Comparison of ENCODE assay signal across 15 cellular contexts in the genomic region with DNA sequence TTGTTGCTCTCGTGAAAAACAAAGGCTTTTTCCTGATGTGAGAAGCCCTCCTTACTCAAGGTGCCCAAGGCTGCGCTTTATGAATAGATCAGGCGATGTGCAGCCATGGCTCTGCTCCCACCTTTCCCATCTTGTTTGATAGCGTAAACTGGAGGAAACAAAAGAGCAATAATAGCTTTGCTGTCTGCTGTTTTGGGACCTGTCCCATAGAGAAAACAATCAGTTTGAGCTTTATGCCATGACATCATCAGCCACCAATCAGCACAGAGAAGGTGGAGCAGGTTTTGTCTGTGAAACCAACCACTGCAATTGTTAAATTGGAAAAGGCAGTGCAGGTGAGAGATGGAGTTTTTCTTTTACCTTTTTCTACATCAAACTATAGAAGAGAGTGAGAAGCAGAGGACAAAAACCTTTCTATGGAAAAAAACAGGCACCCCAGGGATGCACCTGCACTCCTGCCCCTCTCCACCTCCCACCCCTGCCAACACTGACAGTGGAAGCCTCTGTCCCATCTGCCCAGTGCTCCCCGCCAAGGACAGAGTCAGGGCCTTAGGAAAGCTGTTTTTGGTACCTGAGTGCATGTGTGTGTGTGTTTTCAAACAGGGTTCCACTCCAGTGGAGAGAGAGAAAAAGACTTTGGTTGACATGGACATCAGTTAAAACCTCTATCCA.
DNase-seq lines count a peak whose midpoint lies in the region; ATAC-seq and TF ChIP-seq lines count a peak whose summit lies in the region.
"Had no signal": no experiment of that assay in that cellular context is flagged by ENCODE, and none has a peak within 500 bp of the region (broad histone marks: within the 10 kb centered on the region; RNA-seq: fewer than 3 reads in every experiment).

No MANE protein-coding gene starts in this region.

- peaks cover 90% of the 10 kb centered on the region for H3K4me1 Mint-ChIP-seq in glutamatergic neuron (ENCODE audit: low read depth, unreplicated experiment)
- H3K4me1 Mint-ChIP-seq in activated naive CD4-positive, alpha-beta T cell treated with anti-CD3 and anti-CD28 coated beads for 36 hours (ENCODE audit: low read depth), result no peaks in the 10 kb centered on the region

- peak overlapping the region; percentile 72 for H3K4me3 Mint-ChIP-seq in glutamatergic neuron (ENCODE audit: unreplicated experiment)
- H3K4me3 Mint-ChIP-seq in activated naive CD4-positive, alpha-beta T cell treated with anti-CD3 and anti-CD28 coated beads for 36 hours, result no peak overlapping the region
- H3K4me3 Mint-ChIP-seq: activated T-cell treated with anti-CD3 and anti-CD28 coated beads, Interleukin-2, amount 50 U/mL, for 72 hours; CD4-positive, CD25-positive, alpha-beta regulatory T cell; naive thymus-derived CD4-positive, alpha-beta T cell had no signal

- intact Hi-C loops in prostate gland (cut with DNase I), result no loop called here
- intact Hi-C loops in activated naive CD4-positive, alpha-beta T cell treated with anti-CD3 and anti-CD28 coated beads for 36 hours (cut with micrococcal nuclease), result no loop called here

- no peaks in the 10 kb centered on the region for H3K9me3 ChIP-seq in prostate gland
- H3K9me3 ChIP-seq: esophagus squamous epithelium had no signal

- no peak overlapping the region for H3K4me3 ChIP-seq in prostate gland
- H3K4me3 ChIP-seq: esophagus squamous epithelium had no signal

- peaks cover 11% of the 10 kb centered on the region for H3K27me3 Mint-ChIP-seq in glutamatergic neuron (ENCODE audit: unreplicated experiment)
- H3K27me3 Mint-ChIP-seq in activated naive CD4-positive, alpha-beta T cell treated with anti-CD3 and anti-CD28 coated beads for 36 hours (ENCODE audit: low read depth), result no peaks in the 10 kb centered on the region
- H3K27me3 Mint-ChIP-seq: CD4-positive, CD25-positive, alpha-beta regulatory T cell; naive thymus-derived CD4-positive, alpha-beta T cell had no signal

- H3K27me3 ChIP-seq in prostate gland (replicated peaks; ENCODE audit: insufficient read depth), result no peaks in the 10 kb centered on the region
- H3K27me3 ChIP-seq: esophagus squamous epithelium had no signal

- H3K9me3 Mint-ChIP-seq in glutamatergic neuron (ENCODE audit: unreplicated experiment), result peaks cover 23% of the 10 kb centered on the region
- H3K9me3 Mint-ChIP-seq in activated naive CD4-positive, alpha-beta T cell treated with anti-CD3 and anti-CD28 coated beads for 36 hours, result no peaks in the 10 kb centered on the region
- H3K9me3 Mint-ChIP-seq: activated T-cell treated with anti-CD3 and anti-CD28 coated beads, Interleukin-2, amount 50 U/mL, for 72 hours; CD4-positive, CD25-positive, alpha-beta regulatory T cell; naive thymus-derived CD4-positive, alpha-beta T cell had no signal

- H3K36me3 Mint-ChIP-seq in glutamatergic neuron (ENCODE audit: unreplicated experiment), result no peaks in the 10 kb centered on the region
- H3K36me3 Mint-ChIP-seq in activated naive CD4-positive, alpha-beta T cell treated with anti-CD3 and anti-CD28 coated beads for 36 hours (ENCODE audit: low read depth), result no peaks in the 10 kb centered on the region

- DNase-seq in glutamatergic neuron (no peak), prostate gland (ENCODE audit: low spot score) (peak; percentile 56), T1000 (lab: John Stamatoyannopoulos, UW) (no peak), COR-L47 (lab: John Stamatoyannopoulos, UW) (no peak)
- no peak for DNase-seq in activated naive CD4-positive, alpha-beta T cell treated with anti-CD3 and anti-CD28 coated beads for 36 hours
- DNase-seq: activated T-cell treated with anti-CD3 and anti-CD28 coated beads, Interleukin-2, amount 50 U/mL, for 72 hours; CD4-positive, CD25-positive, alpha-beta regulatory T cell; esophagus squamous epithelium; naive thymus-derived CD4-positive, alpha-beta T cell; NCI-H1105; NK-92 treated with Interleukin-12 subunit alpha and Interleukin-12 subunit beta, amount 100 ng/mL, for 24 hours; stimulated activated CD8-positive, alpha-beta memory T cell treated with anti-CD3 and anti-CD28 coated beads, Interleukin-4, amount 100 ng/mL, for 48 hours had no signal

- peak overlapping the region; percentile 94 for H3K27ac Mint-ChIP-seq in glutamatergic neuron (ENCODE audit: unreplicated experiment)
- H3K27ac Mint-ChIP-seq in activated naive CD4-positive, alpha-beta T cell treated with anti-CD3 and anti-CD28 coated beads for 36 hours, result no peak overlapping the region
- H3K27ac Mint-ChIP-seq: activated T-cell treated with anti-CD3 and anti-CD28 coated beads, Interleukin-2, amount 50 U/mL, for 72 hours had no signal

- H3K27ac ChIP-seq in C4-2B (peak overlapping the region; percentile 60), VCaP (peak overlapping the region; percentile 64), prostate gland (peak overlapping the region; percentile 36 to 45)

- H3K36me3 ChIP-seq in prostate gland, result no peaks in the 10 kb centered on the region
- H3K36me3 ChIP-seq: esophagus squamous epithelium had no signal

- CTCF ChIA-PET in activated naive CD4-positive, alpha-beta T cell treated with anti-CD3 and anti-CD28 coated beads for 36 hours (lab: Charles Lee), result interaction anchor here (0.6 kb wide), 1 partner anchor 50 kb away, joined by 5 read pairs; no protein-coding TSS in a partner anchor

- TF ChIP-seq CTCF in C4-2B (conservative IDR thresholded peaks at IDR 0.05) (no peak), VCaP (conservative IDR thresholded peaks at IDR 0.05) (no peak), glutamatergic neuron (IDR thresholded peaks at IDR 0.05; ENCODE audit: partially characterized antibody, unreplicated experiment) (no peak), prostate gland (IDR thresholded peaks at IDR 0.05) (no peak)

- peak; percentile 5 for TF ChIP-seq POLR2A in prostate gland (IDR thresholded peaks at IDR 0.05)

- no peak for ATAC-seq in HG03280 (IDR thresholded peaks at IDR 0.05; ENCODE audit: unreplicated experiment)
- ATAC-seq: activated T-cell treated with anti-CD3 and anti-CD28 coated beads, Interleukin-2, amount 50 U/mL, for 72 hours; naive thymus-derived CD4-positive, alpha-beta T cell had no signal

- WGBS in prostate gland, result 73% methylated on average over 5 of the region's 5 CpGs

- H3K4me1 ChIP-seq in prostate gland (replicated peaks), result peaks cover 16% of the 10 kb centered on the region
